In genomic region chr1:235675152-235675890, GRCh38 we compare ENCODE assay signal across 1 cellular context.
TF ChIP-seq lines count a peak whose summit lies in the region.

No MANE protein-coding gene starts in this region.

TF ChIP-seq in IMR-90, 13 proteins besides CTCF, POLR2A, EP300 and RAD21:
- TF ChIP-seq MXI1 (IDR thresholded peaks at IDR 0.05; ENCODE audit: borderline replicate concordance, low read depth, low read length): no peak
- peak; percentile 69; the same call in 1 of the 2 replicates for TF ChIP-seq MAZ (IDR thresholded peaks at IDR 0.05; ENCODE audit: borderline replicate concordance, low read depth, low read length)
